Comparison of ENCODE assay signal across 22 cellular contexts in the genomic region with DNA sequence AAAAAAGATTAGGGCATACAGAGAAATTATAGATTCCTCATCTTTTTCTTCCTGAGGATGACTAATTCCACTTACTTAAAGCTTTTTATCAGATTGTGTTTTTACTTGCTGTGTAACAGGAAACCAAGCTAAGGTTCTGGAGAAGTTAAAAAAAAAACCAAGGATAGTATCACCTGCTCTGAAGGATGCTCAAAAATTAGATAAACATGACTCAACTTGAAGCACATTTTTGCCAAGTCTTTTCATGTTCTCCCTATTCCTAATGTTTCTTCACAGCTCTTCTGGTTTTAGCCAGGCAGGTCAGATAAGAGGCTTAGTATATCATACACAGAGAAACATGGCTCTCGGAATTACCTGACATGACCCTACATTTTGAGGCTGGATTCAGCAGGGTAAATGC.
DNase-seq lines count a peak whose midpoint lies in the region; ATAC-seq, FAIRE-seq and TF ChIP-seq lines count a peak whose summit lies in the region.
"Had no signal": no experiment of that assay in that cellular context is flagged by ENCODE, and none has a peak within 500 bp of the region (broad histone marks: within the 10 kb centered on the region; RNA-seq: fewer than 3 reads in every experiment).

No MANE protein-coding gene starts in this region.

- peaks cover 1% of the 10 kb centered on the region for H3K36me3 ChIP-seq in bronchial epithelial cell (ENCODE audit: control insufficient read depth, insufficient read depth, low read length)
- H3K36me3 ChIP-seq: heart right ventricle, right lobe of liver, upper lobe of left lung had no signal

- TF ChIP-seq CTCF in bronchial epithelial cell (IDR thresholded peaks at IDR 0.05; ENCODE audit: insufficient read depth, low read length, severe bottlenecking) (no peak), type B pancreatic cell (conservative IDR thresholded peaks at IDR 0.05) (no peak)

- peak overlapping the region; percentile 36 for H3K27ac Mint-ChIP-seq in type B pancreatic cell
- no peak overlapping the region for H3K27ac Mint-ChIP-seq in activated T-helper 1 cell treated with anti-CD3 and anti-CD28 coated beads, Interleukin-12 subunit alpha, Interleukin-12 subunit beta, Interleukin-2, Interleukin-4 antibody, amounts not matched to agents 30 ng/mL and 10 ng/mL and 1 ng/mL, durations not matched to agents 14 hours and 24 hours and 36 hours
- H3K27ac Mint-ChIP-seq: nephron progenitor cell had no signal

- no peaks in the 10 kb centered on the region for H3K9me3 Mint-ChIP-seq in type B pancreatic cell
- no peaks in the 10 kb centered on the region for H3K9me3 Mint-ChIP-seq in activated T-helper 1 cell treated with anti-CD3 and anti-CD28 coated beads, Interleukin-12 subunit alpha, Interleukin-12 subunit beta, Interleukin-2, Interleukin-4 antibody, amounts not matched to agents 30 ng/mL and 10 ng/mL and 1 ng/mL, durations not matched to agents 14 hours and 24 hours and 36 hours
- H3K9me3 Mint-ChIP-seq: nephron progenitor cell had no signal

- H3K36me3 Mint-ChIP-seq in type B pancreatic cell = no peaks in the 10 kb centered on the region
- H3K36me3 Mint-ChIP-seq in activated T-helper 1 cell treated with anti-CD3 and anti-CD28 coated beads, Interleukin-12 subunit alpha, Interleukin-12 subunit beta, Interleukin-2, Interleukin-4 antibody, amounts not matched to agents 30 ng/mL and 10 ng/mL and 1 ng/mL, durations not matched to agents 14 hours and 24 hours and 36 hours (ENCODE audit: low read depth) = peaks cover 1% of the 10 kb centered on the region

- peaks cover 4% of the 10 kb centered on the region for H3K4me1 Mint-ChIP-seq in type B pancreatic cell (ENCODE audit: unreplicated experiment)
- H3K4me1 Mint-ChIP-seq in activated T-helper 1 cell treated with anti-CD3 and anti-CD28 coated beads, Interleukin-12 subunit alpha, Interleukin-12 subunit beta, Interleukin-2, Interleukin-4 antibody, amounts not matched to agents 30 ng/mL and 10 ng/mL and 1 ng/mL, durations not matched to agents 14 hours and 24 hours and 36 hours (ENCODE audit: low read depth) = peaks cover 6% of the 10 kb centered on the region

- no peaks in the 10 kb centered on the region for H3K27me3 ChIP-seq in bronchial epithelial cell (ENCODE audit: control insufficient read depth, insufficient read depth, low read length)
- H3K27me3 ChIP-seq: BLaER1 treated with 17β-estradiol and CSF1 and Interleukin-3, amounts not matched to agents 10 nM and 100 nM; heart right ventricle; right lobe of liver; upper lobe of left lung had no signal

- intact Hi-C loops in activated T-helper 1 cell treated with anti-CD3 and anti-CD28 coated beads, Interleukin-12 subunit alpha, Interleukin-12 subunit beta, Interleukin-2, Interleukin-4 antibody, amounts not matched to agents 30 ng/mL and 10 ng/mL and 1 ng/mL, durations not matched to agents 14 hours and 24 hours and 36 hours (cut with micrococcal nuclease) = no loop called here

- no peaks in the 10 kb centered on the region for H3K27me3 Mint-ChIP-seq in type B pancreatic cell
- peaks cover 4% of the 10 kb centered on the region for H3K27me3 Mint-ChIP-seq in activated T-helper 1 cell treated with anti-CD3 and anti-CD28 coated beads, Interleukin-12 subunit alpha, Interleukin-12 subunit beta, Interleukin-2, Interleukin-4 antibody, amounts not matched to agents 30 ng/mL and 10 ng/mL and 1 ng/mL, durations not matched to agents 14 hours and 24 hours and 36 hours (ENCODE audit: insufficient read depth)

- H3K4me3 Mint-ChIP-seq in type B pancreatic cell = no peak overlapping the region
- no peak overlapping the region for H3K4me3 Mint-ChIP-seq in activated T-helper 1 cell treated with anti-CD3 and anti-CD28 coated beads, Interleukin-12 subunit alpha, Interleukin-12 subunit beta, Interleukin-2, Interleukin-4 antibody, amounts not matched to agents 30 ng/mL and 10 ng/mL and 1 ng/mL, durations not matched to agents 14 hours and 24 hours and 36 hours
- H3K4me3 Mint-ChIP-seq: nephron progenitor cell had no signal

- FAIRE-seq in bronchial epithelial cell (lab: Jason Lieb, UNC) = no peak

- peak; percentile 2 for DNase-seq in NCI-H510A (lab: John Stamatoyannopoulos, UW)
- DNase-seq in NCI-H510A treated with DMSO at 0.1 percent for 48 hours (lab: John Stamatoyannopoulos, UW) = no peak
- DNase-seq in NCI-H226 = peak; percentile 48
- peak; percentile 95 for DNase-seq in bronchial epithelial cell (ENCODE audit: low read depth)
- DNase-seq in type B pancreatic cell (ENCODE audit: extremely low spot score, unreplicated experiment) = no peak
- no peak for DNase-seq in cerebellar nuclear complex (lab: John Stamatoyannopoulos, UW)
- no peak for DNase-seq in activated T-helper 1 cell treated with anti-CD3 and anti-CD28 coated beads, Interleukin-12 subunit alpha, Interleukin-12 subunit beta, Interleukin-2, Interleukin-4 antibody, amounts not matched to agents 30 ng/mL and 10 ng/mL and 1 ng/mL, durations not matched to agents 14 hours and 24 hours and 36 hours (ENCODE audit: low spot score)
- DNase-seq: activated CD4-positive, alpha-beta T cell treated with anti-CD3 and anti-CD28 coated beads for 1 hour; activated naive CD4-positive, alpha-beta T cell; activated T-cell treated with anti-CD3 and anti-CD28 coated beads, Interleukin-2, amount 50 U/mL, for 1 hour; amygdala; GOT3; heart right ventricle; NCI-H187; NCI-H524 treated with DMSO at 0.1 percent for 48 hours; nephron progenitor cell; right lobe of liver; stimulated activated CD8-positive, alpha-beta memory T cell treated with anti-CD3 and anti-CD28 coated beads, Interleukin-4, amount 100 ng/mL, for 48 hours; upper lobe of left lung had no signal

- no peak overlapping the region for H3K4me3 ChIP-seq in bronchial epithelial cell (ENCODE audit: low read depth, low read length)
- H3K4me3 ChIP-seq: BLaER1 treated with 17β-estradiol and CSF1 and Interleukin-3, amounts not matched to agents 10 nM and 100 nM; heart right ventricle; right lobe of liver; upper lobe of left lung had no signal

- ATAC-seq in HG03135 (IDR thresholded peaks at IDR 0.05; ENCODE audit: unreplicated experiment) = no peak
- ATAC-seq: heart right ventricle, right lobe of liver, Right ventricle myocardium inferior had no signal

Comparison
In these comparisons a context has a peak if more than half of its experiments do, and no peak if none do; other contexts are left out.
1. DNase-seq: peak in NCI-H510A (single experiment), NCI-H226 (single experiment) and bronchial epithelial cell (single experiment); none in NCI-H510A treated with DMSO at 0.1 percent for 48 hours (single experiment), type B pancreatic cell (single experiment), cerebellar nuclear complex (0 of 2) and activated T-helper 1 cell treated with anti-CD3 and anti-CD28 coated beads, Interleukin-12 subunit alpha, Interleukin-12 subunit beta, Interleukin-2, Interleukin-4 antibody, amounts not matched to agents 30 ng/mL and 10 ng/mL and 1 ng/mL, durations not matched to agents 14 hours and 24 hours and 36 hours (single experiment).